2 cellular contexts compared by ENCODE assay signal in genomic region chrX:22073928-22074327, GRCh38.
A peak's percentile ranks its signal among the peaks of the same experiment; 100 is the strongest.
TF ChIP-seq lines count a peak whose summit lies in the region.

No MANE protein-coding gene starts in this region.

TF ChIP-seq in H1, 55 proteins besides CTCF, POLR2A, EP300 and RAD21:
- TF ChIP-seq TEAD4 (IDR thresholded peaks at IDR 0.05; ENCODE audit: low read depth, low read length), result no peak
- peak; percentile 88 for TF ChIP-seq CEBPB (IDR thresholded peaks at IDR 0.05; ENCODE audit: low read depth, low read length)

TF ChIP-seq in neural cell, 6 proteins besides CTCF, POLR2A, EP300 and RAD21:
- TF ChIP-seq POLR2AphosphoS5 (IDR thresholded peaks at IDR 0.05) (no peak), REST (IDR thresholded peaks at IDR 0.05; ENCODE audit: borderline replicate concordance) (no peak), EZH2 (IDR thresholded peaks at IDR 0.05; ENCODE audit: borderline replicate concordance, insufficient read depth, low read length, poor library complexity, severe bottlenecking) (no peak), TAF1 (IDR thresholded peaks at IDR 0.05; ENCODE audit: low read depth) (no peak), SMC3 (conservative IDR thresholded peaks at IDR 0.05; ENCODE audit: poor library complexity) (no peak), MXI1 (conservative IDR thresholded peaks at IDR 0.05; ENCODE audit: poor library complexity, severe bottlenecking) (no peak)
TF ChIP-seq in neural cell: peak in this region for 0.
